8 cellular contexts compared by ENCODE assay signal in genomic region chr10:103451871-103452713, GRCh38. TPM values are rescaled to one million over a fixed set of nuclear protein-coding genes. Genes with fewer than 3 reads are reported as not detected.
DNase-seq lines count a peak whose midpoint lies in the region; ATAC-seq and TF ChIP-seq lines count a peak whose summit lies in the region.

TSS of gene CALHM2 (minus strand) at chr10:103452370. CDS start at chr10:103449941, 2,429 bp downstream.

- H3K27me3 ChIP-seq in A673 (replicated peaks; ENCODE audit: insufficient read depth, low read depth, low read length, poor library complexity) = no peaks in the 10 kb centered on the region
- H3K27me3 ChIP-seq in RWPE2 (ENCODE audit: insufficient read depth, poor library complexity, severe bottlenecking) = no peaks in the 10 kb centered on the region
- no peaks in the 10 kb centered on the region for H3K27me3 ChIP-seq in gastroesophageal sphincter
- no peaks in the 10 kb centered on the region for H3K27me3 ChIP-seq in ovary
- H3K27me3 ChIP-seq in thyroid gland = no peaks in the 10 kb centered on the region

- no TSS peak for BruUV-seq in A673 (replicated peaks; lab: Mats Ljungman, UMichigan)

- TF ChIP-seq EP300 in gastroesophageal sphincter (IDR thresholded peaks at IDR 0.05) (no peak), ovary (IDR thresholded peaks at IDR 0.05) (no peak)

- CTCF ChIA-PET in A673 (lab: Charles Lee) = no interaction called here

- H3K36me3 ChIP-seq in A673 (ENCODE audit: insufficient read depth, low read length, poor library complexity, severe bottlenecking) (peaks cover 15% of the 10 kb centered on the region), RWPE2 (ENCODE audit: low read depth) (no peaks in the 10 kb centered on the region), gastroesophageal sphincter (peaks cover 0 to 34% of the 10 kb centered on the region in 2 donors), ovary (no peaks in the 10 kb centered on the region), thyroid gland (peaks cover 12 to 14% of the 10 kb centered on the region in 2 donors)

- ATAC-seq in HG03108 (IDR thresholded peaks at IDR 0.05; ENCODE audit: unreplicated experiment) (peak; percentile 58), RWPE2 (ENCODE audit: low read depth) (peak; percentile 53), gastroesophageal sphincter (peak; percentile 55)

- H3K27ac ChIP-seq in A673 (ENCODE audit: low read depth, low read length, poor library complexity, severe bottlenecking) (peak within 1 kb of the TSS; percentile 69), RWPE2 (ENCODE audit: poor library complexity, severe bottlenecking) (peak within 1 kb of the TSS; percentile 37), gastroesophageal sphincter (peak within 1 kb of the TSS; percentile 39 to 91 (median 90)), ovary (peak within 1 kb of the TSS; percentile 93 to 97), thyroid gland (peak within 1 kb of the TSS; percentile 64 to 85 (median 81))

- POLR2A ChIA-PET in A673 (lab: Charles Lee; ENCODE audit: low non-redundant PET) = no interaction called here

- peak within 1 kb of the TSS; percentile 58 for H3K4me3 ChIP-seq in A673 (ENCODE audit: low read depth, low read length, poor library complexity, severe bottlenecking)
- H3K4me3 ChIP-seq in RWPE2 (ENCODE audit: severe bottlenecking) = peak within 1 kb of the TSS; percentile 26
- peak within 1 kb of the TSS; percentile 58 to 76 for H3K4me3 ChIP-seq in gastroesophageal sphincter
- H3K4me3 ChIP-seq in ovary = peak within 1 kb of the TSS; percentile 69
- H3K4me3 ChIP-seq in thyroid gland (replicated peaks in 1 of 3) = peak within 1 kb of the TSS in 2 of 3 donors; percentile 57 to 66

- peak; percentile 46 for TF ChIP-seq POLR2A in GM18526 (IDR thresholded peaks at IDR 0.05; ENCODE audit: extremely low read depth, insufficient read length)
- TF ChIP-seq POLR2A in gastroesophageal sphincter (IDR thresholded peaks at IDR 0.05) = peak; percentile 24 to 37
- peak; percentile 48 for TF ChIP-seq POLR2A in ovary (IDR thresholded peaks at IDR 0.05)
- no peak for TF ChIP-seq POLR2A in thyroid gland (IDR thresholded peaks at IDR 0.05)

- TF ChIP-seq CTCF in A673 (conservative IDR thresholded peaks at IDR 0.05; ENCODE audit: low read depth, low read length) (no peak), RWPE2 (IDR thresholded peaks at IDR 0.05; ENCODE audit: poor library complexity, severe bottlenecking) (no peak), gastroesophageal sphincter (IDR thresholded peaks at IDR 0.05) (no peak), ovary (IDR thresholded peaks at IDR 0.05) (no peak), thyroid gland (IDR thresholded peaks at IDR 0.05) (no peak)

- peak; percentile 83 for DNase-seq in A673 (ENCODE audit: low spot score)
- no peak for DNase-seq in RWPE2 (ENCODE audit: low spot score)
- DNase-seq in activated naive CD4-positive, alpha-beta T cell treated with Interleukin-2 at 50 U/mL for 16 hours = peak; percentile 67
- DNase-seq in ovary = peak; percentile 73 to 81 (median 76)
- peak; percentile 47 to 53 for DNase-seq in thyroid gland

- WGBS in gastroesophageal sphincter (ENCODE audit: low coverage in 1 of 2), 2 donors = 0 to 2% methylated on average over 1 to 12 of the region's 43 CpGs
- 0 to 9% (median 0%) methylated on average over 40 to 43 of the region's 43 CpGs for WGBS in ovary, 3 donors
- 1 to 2% methylated on average over 24 to 35 of the region's 43 CpGs for WGBS in thyroid gland, 2 donors

- no peaks in the 10 kb centered on the region for H3K9me3 ChIP-seq in A673 (ENCODE audit: low read depth, low read length, poor library complexity, severe bottlenecking)
- H3K9me3 ChIP-seq in RWPE2 (ENCODE audit: severe bottlenecking) = no peaks in the 10 kb centered on the region
- no peaks in the 10 kb centered on the region for H3K9me3 ChIP-seq in gastroesophageal sphincter
- H3K9me3 ChIP-seq in ovary = no peaks in the 10 kb centered on the region
- H3K9me3 ChIP-seq in thyroid gland = no peaks in the 10 kb centered on the region

- intact Hi-C loops in A673 (cut with micrococcal nuclease; ENCODE audit: unreplicated experiment) (no loop called here), ovary (cut with DNase I) (no loop called here), thyroid gland (cut with DNase I) (no loop called here)

- H3K4me1 ChIP-seq in A673 (ENCODE audit: insufficient read depth, low read length, poor library complexity, severe bottlenecking) (peaks cover 5% of the 10 kb centered on the region), RWPE2 (ENCODE audit: insufficient read depth, poor library complexity, severe bottlenecking) (peaks cover 8% of the 10 kb centered on the region), gastroesophageal sphincter (peaks cover 0 to 60% (median 41%) of the 10 kb centered on the region in 3 donors), ovary (ENCODE audit: insufficient read depth) (peaks cover 30% of the 10 kb centered on the region), thyroid gland (peaks cover 5 to 26% of the 10 kb centered on the region in 2 donors)

RNA-seq across cellular contexts. Expression of gene CALHM2, which starts in this region (rescaled TPM):
- total RNA-seq in A673 (2021) = 5.9 TPM in 2 replicates
- 10 to 100 TPM; 30.8 to 69.3 (median 49.6) TPM for total RNA-seq in gastroesophageal sphincter
- 10 to 100 TPM; 46.5 to 90.4 (median 55.3) TPM for total RNA-seq in ovary
- polyA plus RNA-seq in ovary = 100 to 1,000 TPM in 1 of 2 donors, 10 to 100 TPM in 1; 42.1 to 105 TPM
- 10 to 100 TPM; 16.0 to 47.3 (median 32.8) TPM for total RNA-seq in thyroid gland

Comparison
In these comparisons a context has a peak if more than half of its experiments do, and no peak if none do; other contexts are left out.
1. H3K27ac ChIP-seq: peak in every context shown above with its lines; median percentile 95 in ovary; 90 in gastroesophageal sphincter; 81 in thyroid gland; 69 in A673; 37 in RWPE2.
2. POLR2A ChIP-seq: peak in GM18526 (single experiment), gastroesophageal sphincter (2 of 2) and ovary (single experiment); none in thyroid gland (0 of 2).
3. Peak in every context shown above with its lines, with median percentiles within 50 percentile points of each other: H3K4me3 ChIP-seq and ATAC-seq.